In the genomic region with DNA sequence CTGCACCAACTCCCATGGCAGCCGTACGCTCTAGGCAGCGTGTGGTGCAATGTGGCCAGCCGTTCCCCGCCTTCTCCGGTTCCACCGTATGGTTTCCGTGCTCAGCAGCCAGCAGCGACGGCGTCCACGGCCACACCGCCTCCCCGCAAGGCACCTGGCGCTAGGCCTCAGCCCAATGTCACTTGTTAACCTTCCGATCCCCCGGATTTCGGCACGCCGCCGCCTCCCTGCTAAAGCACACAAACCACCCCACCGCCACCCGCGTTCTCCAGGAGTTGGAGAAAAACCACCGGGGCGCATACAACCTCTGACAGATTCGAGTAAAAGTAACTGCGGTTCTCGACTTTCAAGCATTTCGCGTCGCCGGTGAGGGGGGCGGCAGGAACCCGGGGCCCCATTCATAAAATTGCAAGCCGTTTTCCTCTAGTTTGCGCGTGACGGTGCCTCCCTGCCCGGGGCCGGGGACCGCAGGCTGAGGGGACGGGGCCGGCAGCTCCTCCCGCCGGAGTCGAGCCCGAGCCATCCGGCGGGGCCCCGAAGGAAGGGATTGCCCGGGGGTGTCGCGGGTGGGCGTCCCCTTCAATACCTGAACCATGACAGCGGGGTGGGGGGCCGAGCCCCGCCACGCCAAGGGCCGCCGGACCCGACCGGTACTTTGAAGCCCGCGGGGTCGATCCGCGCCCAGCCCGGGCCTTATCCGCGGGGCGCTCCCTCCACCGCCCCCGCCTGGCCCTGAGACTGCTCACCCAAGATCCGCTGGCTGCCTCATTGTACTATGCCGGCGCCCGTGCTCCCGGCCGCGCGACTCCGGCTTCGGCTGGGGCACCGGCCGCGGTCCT, we compare ENCODE assay signal across 8 cellular contexts. TPM values are rescaled to one million over a fixed set of nuclear protein-coding genes. Genes with fewer than 3 reads are reported as not detected.
DNase-seq lines count a peak whose midpoint lies in the region; ATAC-seq and TF ChIP-seq lines count a peak whose summit lies in the region.

A gene with protein sequence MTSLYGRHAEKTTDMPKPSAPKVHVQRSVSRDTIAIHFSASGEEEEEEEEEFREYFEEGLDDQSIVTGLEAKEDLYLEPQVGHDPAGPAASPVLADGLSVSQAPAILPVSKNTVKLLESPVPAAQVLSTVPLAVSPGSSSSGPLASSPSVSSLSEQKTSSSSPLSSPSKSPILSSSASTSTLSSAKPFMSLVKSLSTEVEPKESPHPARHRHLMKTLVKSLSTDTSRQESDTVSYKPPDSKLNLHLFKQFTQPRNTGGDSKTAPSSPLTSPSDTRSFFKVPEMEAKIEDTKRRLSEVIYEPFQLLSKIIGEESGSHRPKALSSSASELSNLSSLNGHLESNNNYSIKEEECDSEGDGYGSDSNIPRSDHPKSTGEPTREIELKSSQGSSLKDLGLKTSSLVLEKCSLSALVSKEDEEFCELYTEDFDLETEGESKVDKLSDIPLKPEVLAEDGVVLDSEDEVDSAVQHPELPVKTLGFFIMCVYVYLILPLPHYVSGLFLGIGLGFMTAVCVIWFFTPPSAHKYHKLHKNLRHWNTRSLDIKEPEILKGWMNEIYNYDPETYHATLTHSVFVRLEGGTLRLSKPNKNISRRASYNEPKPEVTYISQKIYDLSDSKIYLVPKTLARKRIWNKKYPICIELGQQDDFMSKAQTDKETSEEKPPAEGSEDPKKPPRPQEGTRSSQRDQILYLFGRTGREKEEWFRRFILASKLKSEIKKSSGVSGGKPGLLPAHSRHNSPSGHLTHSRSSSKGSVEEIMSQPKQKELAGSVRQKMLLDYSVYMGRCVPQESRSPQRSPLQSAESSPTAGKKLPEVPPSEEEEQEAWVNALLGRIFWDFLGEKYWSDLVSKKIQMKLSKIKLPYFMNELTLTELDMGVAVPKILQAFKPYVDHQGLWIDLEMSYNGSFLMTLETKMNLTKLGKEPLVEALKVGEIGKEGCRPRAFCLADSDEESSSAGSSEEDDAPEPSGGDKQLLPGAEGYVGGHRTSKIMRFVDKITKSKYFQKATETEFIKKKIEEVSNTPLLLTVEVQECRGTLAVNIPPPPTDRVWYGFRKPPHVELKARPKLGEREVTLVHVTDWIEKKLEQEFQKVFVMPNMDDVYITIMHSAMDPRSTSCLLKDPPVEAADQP (minus strand): TSS at position 839 of the 839 bp plus-strand sequence. CDS start 49,043 bp downstream, outside the sequence.

- H3K4me3 ChIP-seq in gastroesophageal sphincter (peak within 1 kb of the TSS; percentile 86 to 98), tibial artery (peak within 1 kb of the TSS; percentile 94 to 99)

- intact Hi-C loops in tibial artery (cut with DNase I; ENCODE audit: low total_unique reads), result loop anchor here (5.0 kb wide), 1 partner anchor 110 kb away; no protein-coding TSS in a partner anchor

- peaks cover 3% of the 10 kb centered on the region for H3K27me3 Mint-ChIP-seq in osteocyte (ENCODE audit: unreplicated experiment)

- H3K27ac Mint-ChIP-seq in osteocyte (ENCODE audit: unreplicated experiment), result peak within 1 kb of the TSS; percentile 89

- no peaks in the 10 kb centered on the region for H3K9me3 Mint-ChIP-seq in osteocyte (ENCODE audit: unreplicated experiment)

- peaks cover 33% of the 10 kb centered on the region for H3K4me1 Mint-ChIP-seq in osteocyte (ENCODE audit: unreplicated experiment)

- H3K4me3 Mint-ChIP-seq in osteocyte (ENCODE audit: unreplicated experiment), result peak within 1 kb of the TSS; percentile 93

- ATAC-seq in GM18520 (IDR thresholded peaks at IDR 0.05; ENCODE audit: unreplicated experiment) (peak; percentile 2), HG03060 (IDR thresholded peaks at IDR 0.05; ENCODE audit: low read depth, unreplicated experiment) (peak; percentile 13), gastroesophageal sphincter (peak; percentile 49)

- TF ChIP-seq CTCF in gastroesophageal sphincter (IDR thresholded peaks at IDR 0.05) (no peak), osteocyte (IDR thresholded peaks at IDR 0.05) (no peak), tibial artery (IDR thresholded peaks at IDR 0.05) (no peak)

- peak; percentile 78 to 80 for TF ChIP-seq POLR2A in gastroesophageal sphincter (IDR thresholded peaks at IDR 0.05)

- H3K36me3 ChIP-seq in gastroesophageal sphincter, result no peaks in the 10 kb centered on the region
- H3K36me3 ChIP-seq in tibial artery, result no peaks in the 10 kb centered on the region

- TF ChIP-seq EP300 in gastroesophageal sphincter (IDR thresholded peaks at IDR 0.05), result no peak

- H3K4me1 ChIP-seq in gastroesophageal sphincter (peaks cover 0 to 36% (median 10%) of the 10 kb centered on the region in 3 donors), tibial artery (peaks cover 0 to 43% (median 26%) of the 10 kb centered on the region in 4 donors)

- 0% methylated on average over 4 to 7 of the region's 87 CpGs for WGBS in gastroesophageal sphincter (ENCODE audit: low coverage in 1 of 2), 2 donors

- H3K27ac ChIP-seq in gastroesophageal sphincter, result peak within 1 kb of the TSS; percentile 82 to 98 (median 94)
- H3K27ac ChIP-seq in tibial artery, result peak within 1 kb of the TSS; percentile 93 to 98

- H3K36me3 Mint-ChIP-seq in osteocyte (ENCODE audit: unreplicated experiment), result no peaks in the 10 kb centered on the region

- H3K27me3 ChIP-seq in gastroesophageal sphincter (no peaks in the 10 kb centered on the region), tibial artery (peaks cover 0 to 5% of the 10 kb centered on the region in 2 donors)

- DNase-seq in A172 (ENCODE audit: low spot score) (no peak), RKO (ENCODE audit: low spot score) (peak; percentile 40), activated gamma-delta T cell treated with Interleukin-2 at 50 U/mL for 16 hours (peak; percentile 60), osteocyte (ENCODE audit: extremely low spot score, unreplicated experiment) (no peak), tibial artery (peak; percentile 39 to 74)

- H3K9me3 ChIP-seq in gastroesophageal sphincter (no peaks in the 10 kb centered on the region), tibial artery (no peaks in the 10 kb centered on the region)

RNA-seq across cellular contexts. Expression of the gene that starts here (rescaled TPM):
- 31.6 and 31.9 TPM in 2 replicates for total RNA-seq in A172 (2014; rRNA removed; shearing (Covaris generic))
- total RNA-seq in gastroesophageal sphincter, result 10 to 100 TPM; 37.8 to 60.9 (median 47.0) TPM
- total RNA-seq in osteocyte, result 72.0 and 73.5 TPM in 2 replicates

Comparison
In these comparisons a context has a peak if more than half of its experiments do, and no peak if none do; other contexts are left out.
1. DNase-seq: peak in RKO (single experiment), activated gamma-delta T cell treated with Interleukin-2 at 50 U/mL for 16 hours (single experiment) and tibial artery (2 of 2); none in A172 (single experiment) and osteocyte (single experiment).
2. Peak in every context shown above with its lines, with median percentiles within 50 percentile points of each other: ATAC-seq.